20 cellular contexts compared by ENCODE assay signal in genomic region chr19:7865262-7865911, GRCh38. TPM values are rescaled to one million over a fixed set of nuclear protein-coding genes. Genes with fewer than 3 reads are reported as not detected.
DNase-seq lines count a peak whose midpoint lies in the region; ATAC-seq and TF ChIP-seq lines count a peak whose summit lies in the region.
"Had no signal": no experiment of that assay in that cellular context is flagged by ENCODE, and none has a peak within 500 bp of the region (broad histone marks: within the 10 kb centered on the region; RNA-seq: fewer than 3 reads in every experiment).

No MANE protein-coding gene starts in this region.

- H3K4me3 Mint-ChIP-seq in activated naive CD8-positive, alpha-beta T cell treated with anti-CD3 and anti-CD28 coated beads for 36 hours, result no peak overlapping the region
- no peak overlapping the region for H3K4me3 Mint-ChIP-seq in activated naive CD8-positive, alpha-beta T cell treated with anti-CD3 and anti-CD28 coated beads, Interleukin-2, amount 50 U/mL, for 24 hours
- H3K4me3 Mint-ChIP-seq in activated T-helper 2 cell treated with anti-CD3 and anti-CD28 coated beads, Interferon-gamma antibody, Interleukin-2, Interleukin-4, amounts not matched to agents 10 μg/mL and 5 μg/mL and 100 μg/mL, durations not matched to agents 14 hours and 24 hours and 36 hours (ENCODE audit: low read depth), result peak overlapping the region; percentile 26
- no peak overlapping the region for H3K4me3 Mint-ChIP-seq in stimulated activated naive B cell treated with anti-CD40 and anti-IgM and Interleukin-4, amounts not matched to agents 10 μg/mL and 1 μg/mL and 100 μg/mL, for 72 hours

- no peak overlapping the region for H3K4me3 ChIP-seq in HEK293 (ENCODE audit: low read depth, low read length)
- H3K4me3 ChIP-seq: coronary artery, lung, Peyer's patch had no signal

- ATAC-seq in activated naive CD8-positive, alpha-beta T cell treated with anti-CD3 and anti-CD28 coated beads, Interleukin-2, amount 50 U/mL, for 24 hours, result no peak
- no peak for ATAC-seq in stimulated activated naive B cell treated with anti-CD40 and anti-IgM and Interleukin-4, amounts not matched to agents 10 μg/mL and 1 μg/mL and 100 μg/mL, for 72 hours (replicated peaks)
- no peak for ATAC-seq in HG03139 (IDR thresholded peaks at IDR 0.05; ENCODE audit: unreplicated experiment)
- ATAC-seq: activated CD4-positive, CD25-positive, alpha-beta regulatory T cell treated with anti-CD3 and anti-CD28 coated beads, Interleukin-2, amount 50 U/mL, for 24 hours had no signal

- POLR2A ChIA-PET in HEK293 (lab: Yijun Ruan, JAX), result interaction anchor here (1.1 kb wide), 1 partner anchor 38 kb away, joined by 3 read pairs; the partner anchor contains the start of gene MAP2K7

- peaks cover 18% of the 10 kb centered on the region for H3K4me1 Mint-ChIP-seq in activated naive CD8-positive, alpha-beta T cell treated with anti-CD3 and anti-CD28 coated beads for 36 hours
- H3K4me1 Mint-ChIP-seq in activated naive CD8-positive, alpha-beta T cell treated with anti-CD3 and anti-CD28 coated beads, Interleukin-2, amount 50 U/mL, for 24 hours, result peaks cover 21% of the 10 kb centered on the region
- peaks cover 7% of the 10 kb centered on the region for H3K4me1 Mint-ChIP-seq in activated T-helper 2 cell treated with anti-CD3 and anti-CD28 coated beads, Interferon-gamma antibody, Interleukin-2, Interleukin-4, amounts not matched to agents 10 μg/mL and 5 μg/mL and 100 μg/mL, durations not matched to agents 14 hours and 24 hours and 36 hours (ENCODE audit: low read depth)
- H3K4me1 Mint-ChIP-seq in stimulated activated naive B cell treated with anti-CD40 and anti-IgM and Interleukin-4, amounts not matched to agents 10 μg/mL and 1 μg/mL and 100 μg/mL, for 72 hours, result peaks cover 21 to 43% of the 10 kb centered on the region in 2 donors

- H3K9me3 ChIP-seq in HEK293 (ENCODE audit: control insufficient read depth, insufficient read depth, low read depth, low read length), result no peaks in the 10 kb centered on the region
- H3K9me3 ChIP-seq: Peyer's patch had no signal

- peak overlapping the region; percentile 20 for H3K27ac Mint-ChIP-seq in activated naive CD8-positive, alpha-beta T cell treated with anti-CD3 and anti-CD28 coated beads for 36 hours
- H3K27ac Mint-ChIP-seq in activated naive CD8-positive, alpha-beta T cell treated with anti-CD3 and anti-CD28 coated beads, Interleukin-2, amount 50 U/mL, for 24 hours, result no peak overlapping the region
- no peak overlapping the region for H3K27ac Mint-ChIP-seq in activated T-helper 2 cell treated with anti-CD3 and anti-CD28 coated beads, Interferon-gamma antibody, Interleukin-2, Interleukin-4, amounts not matched to agents 10 μg/mL and 5 μg/mL and 100 μg/mL, durations not matched to agents 14 hours and 24 hours and 36 hours
- H3K27ac Mint-ChIP-seq in stimulated activated naive B cell treated with anti-CD40 and anti-IgM and Interleukin-4, amounts not matched to agents 10 μg/mL and 1 μg/mL and 100 μg/mL, for 72 hours, result peak overlapping the region; percentile 10
- H3K27ac Mint-ChIP-seq: naive B cell had no signal

- intact Hi-C loops in activated T-helper 2 cell treated with anti-CD3 and anti-CD28 coated beads, Interferon-gamma antibody, Interleukin-2, Interleukin-4, amounts not matched to agents 10 μg/mL and 5 μg/mL and 100 μg/mL, durations not matched to agents 14 hours and 24 hours and 36 hours (cut with micrococcal nuclease), result loop anchor here (5.0 kb wide), 1 partner anchor 38 kb away; no protein-coding TSS in a partner anchor

- no peak overlapping the region for H3K27ac ChIP-seq in HEK293 (ENCODE audit: extremely low read depth, low read depth, low read length)
- H3K27ac ChIP-seq: coronary artery, Peyer's patch had no signal

- DNase-seq in activated naive CD8-positive, alpha-beta T cell treated with anti-CD3 and anti-CD28 coated beads for 36 hours, result no peak
- no peak for DNase-seq in activated naive CD8-positive, alpha-beta T cell treated with anti-CD3 and anti-CD28 coated beads, Interleukin-2, amount 50 U/mL, for 24 hours
- no peak for DNase-seq in activated T-helper 2 cell treated with anti-CD3 and anti-CD28 coated beads, Interferon-gamma antibody, Interleukin-2, Interleukin-4, amounts not matched to agents 10 μg/mL and 5 μg/mL and 100 μg/mL, durations not matched to agents 14 hours and 24 hours and 36 hours (ENCODE audit: low spot score)
- no peak for DNase-seq in stimulated activated naive B cell treated with anti-CD40 and anti-IgM and Interleukin-4, amounts not matched to agents 10 μg/mL and 1 μg/mL and 100 μg/mL, for 72 hours
- DNase-seq in NCI-H526 (lab: John Stamatoyannopoulos, UW), result no peak
- no peak for DNase-seq in Ammon's horn (ENCODE audit: low spot score)
- DNase-seq: activated T-cell treated with anti-CD3 and anti-CD28 coated beads for 4 hours, AML-193, DND-41, Kasumi-1, naive B cell, NCI-H187 treated with DMSO at 0.1 percent for 48 hours, NCI-H748 treated with DMSO at 0.1 percent for 48 hours had no signal

- H3K36me3 ChIP-seq in HEK293 (ENCODE audit: control insufficient read depth in 2 of 2, insufficient read depth in 1 of 2, low read length in 2 of 2), result peaks cover 0 to 13% of the 10 kb centered on the region in 2 experiments; a peak in 1 of 3 replicates
- H3K36me3 ChIP-seq: Peyer's patch had no signal

- H3K36me3 Mint-ChIP-seq in activated naive CD8-positive, alpha-beta T cell treated with anti-CD3 and anti-CD28 coated beads for 36 hours, result no peaks in the 10 kb centered on the region
- no peaks in the 10 kb centered on the region for H3K36me3 Mint-ChIP-seq in activated naive CD8-positive, alpha-beta T cell treated with anti-CD3 and anti-CD28 coated beads, Interleukin-2, amount 50 U/mL, for 24 hours (ENCODE audit: low read depth)
- no peaks in the 10 kb centered on the region for H3K36me3 Mint-ChIP-seq in activated T-helper 2 cell treated with anti-CD3 and anti-CD28 coated beads, Interferon-gamma antibody, Interleukin-2, Interleukin-4, amounts not matched to agents 10 μg/mL and 5 μg/mL and 100 μg/mL, durations not matched to agents 14 hours and 24 hours and 36 hours (ENCODE audit: low read depth)
- peaks cover 7 to 8% of the 10 kb centered on the region in 2 donors for H3K36me3 Mint-ChIP-seq in stimulated activated naive B cell treated with anti-CD40 and anti-IgM and Interleukin-4, amounts not matched to agents 10 μg/mL and 1 μg/mL and 100 μg/mL, for 72 hours
- H3K36me3 Mint-ChIP-seq: naive B cell had no signal

- no peak for TF ChIP-seq CTCF in HEK293 (tag by site-specific recombination; IDR thresholded peaks at IDR 0.05)

- H3K4me1 ChIP-seq in HEK293 (ENCODE audit: control insufficient read depth, insufficient read depth, low read length), result no peaks in the 10 kb centered on the region

- H3K27me3 Mint-ChIP-seq in activated naive CD8-positive, alpha-beta T cell treated with anti-CD3 and anti-CD28 coated beads for 36 hours, result peaks cover 58% of the 10 kb centered on the region
- peaks cover 44% of the 10 kb centered on the region for H3K27me3 Mint-ChIP-seq in activated naive CD8-positive, alpha-beta T cell treated with anti-CD3 and anti-CD28 coated beads, Interleukin-2, amount 50 U/mL, for 24 hours
- peaks cover 28% of the 10 kb centered on the region for H3K27me3 Mint-ChIP-seq in activated T-helper 2 cell treated with anti-CD3 and anti-CD28 coated beads, Interferon-gamma antibody, Interleukin-2, Interleukin-4, amounts not matched to agents 10 μg/mL and 5 μg/mL and 100 μg/mL, durations not matched to agents 14 hours and 24 hours and 36 hours (ENCODE audit: low read depth)
- peaks cover 50 to 66% of the 10 kb centered on the region in 2 donors for H3K27me3 Mint-ChIP-seq in stimulated activated naive B cell treated with anti-CD40 and anti-IgM and Interleukin-4, amounts not matched to agents 10 μg/mL and 1 μg/mL and 100 μg/mL, for 72 hours

- no peaks in the 10 kb centered on the region for H3K9me3 Mint-ChIP-seq in activated naive CD8-positive, alpha-beta T cell treated with anti-CD3 and anti-CD28 coated beads for 36 hours
- no peaks in the 10 kb centered on the region for H3K9me3 Mint-ChIP-seq in activated naive CD8-positive, alpha-beta T cell treated with anti-CD3 and anti-CD28 coated beads, Interleukin-2, amount 50 U/mL, for 24 hours
- H3K9me3 Mint-ChIP-seq in activated T-helper 2 cell treated with anti-CD3 and anti-CD28 coated beads, Interferon-gamma antibody, Interleukin-2, Interleukin-4, amounts not matched to agents 10 μg/mL and 5 μg/mL and 100 μg/mL, durations not matched to agents 14 hours and 24 hours and 36 hours, result no peaks in the 10 kb centered on the region
- peaks cover 0 to 2% of the 10 kb centered on the region in 2 donors for H3K9me3 Mint-ChIP-seq in stimulated activated naive B cell treated with anti-CD40 and anti-IgM and Interleukin-4, amounts not matched to agents 10 μg/mL and 1 μg/mL and 100 μg/mL, for 72 hours

- CTCF ChIA-PET in HEK293 (lab: Yijun Ruan, JAX), result interaction anchor here (1.4 to 1.7 kb wide), 2 partner anchors 13 to 38 kb away, joined by 3 to 6 read pairs; partner anchors contain the start of gene MAP2K7

TF ChIP-seq in HEK293, 187 proteins besides CTCF, POLR2A, EP300 and RAD21 (continues in another document):
- TF ChIP-seq ZNF548 (tag by site-specific recombination; IDR thresholded peaks at IDR 0.05), result no peak
- no peak for TF ChIP-seq SCRT1 (tag by site-specific recombination; IDR thresholded peaks at IDR 0.05; ENCODE audit: borderline replicate concordance)

RNA-seq across cellular contexts. Expression of gene PRR36, which starts 8.8 kb away (rescaled TPM):
- total RNA-seq in activated naive CD8-positive, alpha-beta T cell treated with anti-CD3 and anti-CD28 coated beads for 36 hours, result under 1 TPM in 1 of 2 experiments, not detected in 1; 0.10 TPM
- total RNA-seq in activated T-helper 2 cell treated with anti-CD3 and anti-CD28 coated beads, Interferon-gamma antibody, Interleukin-2, Interleukin-4, amounts not matched to agents 10 μg/mL and 5 μg/mL and 100 μg/mL, durations not matched to agents 14 hours and 24 hours and 36 hours, result 0.05 TPM in 1 of 2 replicates, not detected in the other
- total RNA-seq: glomerular endothelial cell, Peyer's patch had no signal

RNA-seq across cellular contexts. Expression of gene LRRC8E, which starts 22.9 kb away (rescaled TPM):
- total RNA-seq in activated naive CD8-positive, alpha-beta T cell treated with anti-CD3 and anti-CD28 coated beads for 36 hours, result not detected
- not detected in 2 replicates for total RNA-seq in activated T-helper 2 cell treated with anti-CD3 and anti-CD28 coated beads, Interferon-gamma antibody, Interleukin-2, Interleukin-4, amounts not matched to agents 10 μg/mL and 5 μg/mL and 100 μg/mL, durations not matched to agents 14 hours and 24 hours and 36 hours

RNA-seq across cellular contexts. Expression of gene EVI5L, which starts 35.4 kb away (rescaled TPM):
- 1 to 10 TPM; 4.8 TPM for total RNA-seq in activated naive CD8-positive, alpha-beta T cell treated with anti-CD3 and anti-CD28 coated beads for 36 hours
- total RNA-seq in activated T-helper 2 cell treated with anti-CD3 and anti-CD28 coated beads, Interferon-gamma antibody, Interleukin-2, Interleukin-4, amounts not matched to agents 10 μg/mL and 5 μg/mL and 100 μg/mL, durations not matched to agents 14 hours and 24 hours and 36 hours, result 3.8 and 4.5 TPM in 2 replicates

RNA-seq across cellular contexts. Expression of gene MAP2K7, which starts 38.3 kb away (rescaled TPM):
- 10 to 100 TPM; 31.8 to 32.4 TPM for total RNA-seq in activated naive CD8-positive, alpha-beta T cell treated with anti-CD3 and anti-CD28 coated beads for 36 hours
- total RNA-seq in activated T-helper 2 cell treated with anti-CD3 and anti-CD28 coated beads, Interferon-gamma antibody, Interleukin-2, Interleukin-4, amounts not matched to agents 10 μg/mL and 5 μg/mL and 100 μg/mL, durations not matched to agents 14 hours and 24 hours and 36 hours, result 43.0 and 44.6 TPM in 2 replicates

RNA-seq across cellular contexts. Expression of gene TGFBR3L, which starts 49.2 kb away (rescaled TPM):
- 1 to 10 TPM; 2.1 to 3.2 TPM for total RNA-seq in activated naive CD8-positive, alpha-beta T cell treated with anti-CD3 and anti-CD28 coated beads for 36 hours
- total RNA-seq in activated T-helper 2 cell treated with anti-CD3 and anti-CD28 coated beads, Interferon-gamma antibody, Interleukin-2, Interleukin-4, amounts not matched to agents 10 μg/mL and 5 μg/mL and 100 μg/mL, durations not matched to agents 14 hours and 24 hours and 36 hours, result 6.3 TPM in 2 replicates
- total RNA-seq: Peyer's patch had no signal

Comparison
In these comparisons a context has a peak if more than half of its experiments do, and no peak if none do; other contexts are left out.
1. H3K27ac Mint-ChIP-seq: peak in activated naive CD8-positive, alpha-beta T cell treated with anti-CD3 and anti-CD28 coated beads for 36 hours (single experiment) and stimulated activated naive B cell treated with anti-CD40 and anti-IgM and Interleukin-4, amounts not matched to agents 10 μg/mL and 1 μg/mL and 100 μg/mL, for 72 hours (single experiment); none in activated naive CD8-positive, alpha-beta T cell treated with anti-CD3 and anti-CD28 coated beads, Interleukin-2, amount 50 U/mL, for 24 hours (single experiment) and activated T-helper 2 cell treated with anti-CD3 and anti-CD28 coated beads, Interferon-gamma antibody, Interleukin-2, Interleukin-4, amounts not matched to agents 10 μg/mL and 5 μg/mL and 100 μg/mL, durations not matched to agents 14 hours and 24 hours and 36 hours (single experiment).